Comparison of ENCODE assay signal across 32 cellular contexts in genomic region chr14:89091781-89092180, GRCh38.
"Had no signal": no experiment of that assay in that cellular context is flagged by ENCODE, and none has a peak within 500 bp of the region (broad histone marks: within the 10 kb centered on the region; RNA-seq: fewer than 3 reads in every experiment).

No MANE protein-coding gene starts in this region.

- DNase-seq: activated effector memory CD4-positive, alpha-beta T cell treated with anti-CD3 and anti-CD28 coated beads, Interleukin-2, amount 50 U/mL, for 16 hours; activated effector memory CD4-positive, alpha-beta T cell treated with Interleukin-2 at 50 U/mL for 16 hours; activated gamma-delta T cell; activated gamma-delta T cell treated with Interleukin-2 at 50 U/mL for 16 hours; activated naive CD4-positive, alpha-beta T cell; activated naive CD4-positive, alpha-beta T cell treated with anti-CD3 and anti-CD28 coated beads for 36 hours; activated naive CD4-positive, alpha-beta T cell treated with anti-CD3 and anti-CD28 coated beads, Interleukin-2, amount 10 ng/mL, durations not matched to agents 7 days and 5 days; activated naive CD4-positive, alpha-beta T cell treated with anti-CD3 and anti-CD28 coated beads, Interleukin-2, amount 50 U/mL, for 16 hours; activated naive CD4-positive, alpha-beta T cell treated with Interleukin-2 at 50 U/mL for 16 hours; activated naive CD8-positive, alpha-beta T cell treated with anti-CD3 and anti-CD28 coated beads for 36 hours; activated naive CD8-positive, alpha-beta T cell treated with anti-CD3 and anti-CD28 coated beads, Interleukin-2, amount 10 ng/mL, durations not matched to agents 7 days and 5 days; activated naive CD8-positive, alpha-beta T cell treated with anti-CD3 and anti-CD28 coated beads, Interleukin-2, amount 50 U/mL, for 24 hours; activated T-cell treated with anti-CD3 and anti-CD28 coated beads, Interleukin-2, amount 50 U/mL, for 1 hour; activated T-cell treated with anti-CD3 and anti-CD28 coated beads, Interleukin-2, amount 50 U/mL, for 24 hours; activated T-cell treated with anti-CD3 and anti-CD28 coated beads, Interleukin-2, amount 50 U/mL, for 4 hours; activated T-cell treated with anti-CD3 and anti-CD28 coated beads, Interleukin-2, amount 50 U/mL, for 48 hours; activated T-cell treated with anti-CD3 and anti-CD28 coated beads, Interleukin-2, amount 50 U/mL, for 72 hours; adrenal gland; amniotic stem cell; amygdala; anterior cingulate cortex; aorta; body of pancreas; brain microvascular endothelial cell; caudate nucleus; central memory CD4-positive, alpha-beta T cell; cerebellar nuclear complex had no signal

- H3K36me3 ChIP-seq: adrenal gland, ascending aorta, brain microvascular endothelial cell, breast epithelium, cardiac muscle cell had no signal

- ATAC-seq: activated naive CD4-positive, alpha-beta T cell treated with anti-CD3 and anti-CD28 coated beads, Interleukin-2, amount 50 U/mL, for 72 hours; activated naive CD8-positive, alpha-beta T cell treated with anti-CD3 and anti-CD28 coated beads, Interleukin-2, amount 50 U/mL, for 24 hours; activated T-cell treated with anti-CD3 and anti-CD28 coated beads, Interleukin-2, amount 50 U/mL, for 4 hours; activated T-cell treated with anti-CD3 and anti-CD28 coated beads, Interleukin-2, amount 50 U/mL, for 72 hours; activated T-helper 17 cell treated with anti-CD3 and anti-CD28 coated beads, Interleukin-2, amount 50 U/mL, for 72 hours; body of pancreas had no signal

- H3K4me3 ChIP-seq: adrenal gland, ascending aorta, body of pancreas, breast epithelium, cardiac muscle cell had no signal

- H3K27me3 ChIP-seq: adrenal gland, ascending aorta, body of pancreas, brain microvascular endothelial cell, breast epithelium, cardiac muscle cell had no signal

- H3K27ac ChIP-seq: adrenal gland, ascending aorta, body of pancreas, brain microvascular endothelial cell, breast epithelium, cardiac muscle cell had no signal

- H3K9me3 ChIP-seq: adrenal gland, ascending aorta, body of pancreas, breast epithelium had no signal

- H3K4me1 ChIP-seq: body of pancreas, breast epithelium had no signal
